ENCODE assay signal across 16 cellular contexts in genomic region chr4:146053901-146054300, GRCh38.
A peak's percentile ranks its signal among the peaks of the same experiment; 100 is the strongest.
DNase-seq lines count a peak whose midpoint lies in the region; TF ChIP-seq lines count a peak whose summit lies in the region.
"Had no signal": no experiment of that assay in that cellular context is flagged by ENCODE, and none has a peak within 500 bp of the region (broad histone marks: within the 10 kb centered on the region; RNA-seq: fewer than 3 reads in every experiment).

No MANE protein-coding gene starts in this region.

- no peaks in the 10 kb centered on the region for H3K36me3 ChIP-seq in HUES48 (ENCODE audit: control insufficient read depth, insufficient read depth, low read length)
- H3K36me3 ChIP-seq in adipocyte (ENCODE audit: control insufficient read depth, insufficient read depth, low read length, severe bottlenecking) = no peaks in the 10 kb centered on the region
- H3K36me3 ChIP-seq: BLaER1 had no signal

- H3K36me3 Mint-ChIP-seq in CD14-positive monocyte = no peaks in the 10 kb centered on the region
- H3K36me3 Mint-ChIP-seq: CD4-positive, CD25-positive, alpha-beta regulatory T cell had no signal

- H3K27ac ChIP-seq in HUES48 (ENCODE audit: low read depth, low read length) = peak overlapping the region; percentile 3
- H3K27ac ChIP-seq: 22Rv1, BLaER1, HL-60 had no signal

- H3K27ac Mint-ChIP-seq in CD14-positive monocyte = no peak overlapping the region
- H3K27ac Mint-ChIP-seq: CD4-positive, CD25-positive, alpha-beta regulatory T cell had no signal

- peaks cover 0 to 2% (median 0%) of the 10 kb centered on the region in 3 donors for H3K27me3 Mint-ChIP-seq in CD14-positive monocyte (ENCODE audit: low read depth in 3 of 3)
- H3K27me3 Mint-ChIP-seq: CD4-positive, CD25-positive, alpha-beta regulatory T cell had no signal

- peaks cover 9% of the 10 kb centered on the region for H3K4me1 Mint-ChIP-seq in CD14-positive monocyte
- H3K4me1 Mint-ChIP-seq: CD4-positive, CD25-positive, alpha-beta regulatory T cell had no signal

- H3K9me3 ChIP-seq in HUES48 (ENCODE audit: control insufficient read depth, insufficient read depth, low read length) (no peaks in the 10 kb centered on the region), adipocyte (ENCODE audit: control insufficient read depth, low read length) (no peaks in the 10 kb centered on the region)
- H3K9me3 ChIP-seq: BLaER1 had no signal

- intact Hi-C loops in CD14-positive monocyte (cut with micrococcal nuclease) = no loop called here

- no peak overlapping the region for H3K4me3 Mint-ChIP-seq in CD14-positive monocyte
- H3K4me3 Mint-ChIP-seq: CD4-positive, CD25-positive, alpha-beta regulatory T cell; HFFc6 had no signal

- H3K9me3 Mint-ChIP-seq in CD14-positive monocyte = peaks cover 0 to 5% (median 0%) of the 10 kb centered on the region in 7 donors
- H3K9me3 Mint-ChIP-seq: HFFc6 had no signal

- H3K4me3 ChIP-seq in HUES48 (ENCODE audit: low read depth, low read length) (no peak overlapping the region), adipocyte (ENCODE audit: low read length) (no peak overlapping the region), choroid plexus epithelial cell (ENCODE audit: low read depth, low read length) (no peak overlapping the region)
- H3K4me3 ChIP-seq: BLaER1 had no signal

- no peak for TF ChIP-seq CTCF in choroid plexus epithelial cell (conservative IDR thresholded peaks at IDR 0.05; ENCODE audit: low read depth, low read length)
- TF ChIP-seq CTCF in CD14-positive monocyte (IDR thresholded peaks at IDR 0.05) = no peak

- H3K9ac ChIP-seq in HUES48 (ENCODE audit: low read depth, low read length) (no peak overlapping the region), adipocyte (ENCODE audit: low read length) (no peak overlapping the region)
- H3K9ac ChIP-seq: BLaER1 had no signal

- DNase-seq in EH (ENCODE audit: low read depth) (peak; percentile 31), adipocyte (ENCODE audit: low read depth) (peak; percentile 16), choroid plexus epithelial cell (ENCODE audit: low read depth) (peak; percentile 36), CD14-positive monocyte (ENCODE audit: low spot score) (no peak), HT-29 (ENCODE audit: low spot score) (no peak), hippocampal formation (lab: John Stamatoyannopoulos, UW) (no peak)
- no peak for DNase-seq in activated CD4-positive, alpha-beta T cell treated with anti-CD3 and anti-CD28 coated beads for 1 hour
- DNase-seq: AML-193, DMS53, HCEC 1CT, HFFc6 had no signal

- H3K4me1 ChIP-seq in HUES48 (ENCODE audit: control insufficient read depth, insufficient read depth, low read length) (peaks cover 9% of the 10 kb centered on the region), adipocyte (ENCODE audit: control insufficient read depth, insufficient read depth, low read length) (peaks cover 39% of the 10 kb centered on the region)
- H3K4me1 ChIP-seq: BLaER1 had no signal

- H3K27me3 ChIP-seq in HUES48 (ENCODE audit: control insufficient read depth, insufficient read depth, low read length) (no peaks in the 10 kb centered on the region), adipocyte (replicated peaks; ENCODE audit: control insufficient read depth, insufficient read depth, low read length) (no peaks in the 10 kb centered on the region)
- H3K27me3 ChIP-seq: BLaER1 had no signal

Comparison
In these comparisons a context has a peak if more than half of its experiments do, and no peak if none do; other contexts are left out.
1. DNase-seq: peak in EH (single experiment), adipocyte (single experiment) and choroid plexus epithelial cell (single experiment); none in CD14-positive monocyte (single experiment), HT-29 (single experiment), hippocampal formation (0 of 2) and activated CD4-positive, alpha-beta T cell treated with anti-CD3 and anti-CD28 coated beads for 1 hour (single experiment).